ENCODE assay signal across 1 cellular context in the genomic region with DNA sequence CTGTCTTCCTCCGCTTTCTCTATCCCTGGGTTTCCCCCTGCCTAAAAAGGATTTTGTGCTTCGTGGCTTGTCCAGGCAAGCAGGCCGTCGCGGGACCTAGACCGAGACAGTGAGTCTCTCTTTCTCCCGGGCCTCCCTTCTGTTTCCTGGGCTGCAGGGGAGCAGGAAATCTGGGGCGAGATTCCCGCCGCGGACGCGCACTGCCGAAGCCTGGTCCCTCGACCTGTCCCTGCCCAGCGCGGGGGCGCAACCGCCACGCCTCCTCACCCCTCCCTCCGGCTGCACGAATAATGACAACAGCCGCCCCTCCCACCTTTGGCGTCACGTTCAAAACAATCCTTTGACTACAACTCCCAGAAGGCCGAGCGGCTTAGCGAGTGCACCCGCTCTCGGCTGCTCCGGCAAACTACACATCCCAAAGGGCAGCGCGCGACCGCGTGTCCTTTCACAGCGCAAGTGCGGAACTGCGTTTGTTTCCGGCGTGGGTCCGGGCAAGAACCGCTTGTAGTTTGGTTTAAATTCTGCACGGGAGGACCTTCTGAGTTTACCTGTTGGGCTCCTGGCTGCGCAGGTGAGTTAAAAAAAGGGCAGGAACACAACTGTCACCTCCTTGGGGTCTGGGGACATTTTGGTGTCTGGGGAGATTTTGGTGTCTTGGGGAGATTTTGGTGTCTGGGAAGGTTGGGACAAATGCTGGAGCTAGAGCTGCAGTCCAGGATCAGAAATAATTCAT.
TF ChIP-seq lines count a peak whose summit lies in the region.

A gene (plus strand): TSS at position 473 of the 733 bp plus-strand sequence. CDS start 1,715 bp downstream, outside the sequence.

TF ChIP-seq in HEK293, 187 proteins besides CTCF, POLR2A, EP300 and RAD21 (continued from another document and continues in another):
- TF ChIP-seq, protein P1, sequence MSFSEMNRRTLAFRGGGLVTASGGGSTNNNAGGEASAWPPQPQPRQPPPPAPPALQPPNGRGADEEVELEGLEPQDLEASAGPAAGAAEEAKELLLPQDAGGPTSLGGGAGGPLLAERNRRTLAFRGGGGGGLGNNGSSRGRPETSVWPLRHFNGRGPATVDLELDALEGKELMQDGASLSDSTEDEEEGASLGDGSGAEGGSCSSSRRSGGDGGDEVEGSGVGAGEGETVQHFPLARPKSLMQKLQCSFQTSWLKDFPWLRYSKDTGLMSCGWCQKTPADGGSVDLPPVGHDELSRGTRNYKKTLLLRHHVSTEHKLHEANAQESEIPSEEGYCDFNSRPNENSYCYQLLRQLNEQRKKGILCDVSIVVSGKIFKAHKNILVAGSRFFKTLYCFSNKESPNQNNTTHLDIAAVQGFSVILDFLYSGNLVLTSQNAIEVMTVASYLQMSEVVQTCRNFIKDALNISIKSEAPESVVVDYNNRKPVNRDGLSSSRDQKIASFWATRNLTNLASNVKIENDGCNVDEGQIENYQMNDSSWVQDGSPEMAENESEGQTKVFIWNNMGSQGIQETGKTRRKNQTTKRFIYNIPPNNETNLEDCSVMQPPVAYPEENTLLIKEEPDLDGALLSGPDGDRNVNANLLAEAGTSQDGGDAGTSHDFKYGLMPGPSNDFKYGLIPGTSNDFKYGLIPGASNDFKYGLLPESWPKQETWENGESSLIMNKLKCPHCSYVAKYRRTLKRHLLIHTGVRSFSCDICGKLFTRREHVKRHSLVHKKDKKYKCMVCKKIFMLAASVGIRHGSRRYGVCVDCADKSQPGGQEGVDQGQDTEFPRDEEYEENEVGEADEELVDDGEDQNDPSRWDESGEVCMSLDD (tag by site-specific recombination; IDR thresholded peaks at IDR 0.05): 0 out of 2 replicates have a peak, but pooled peaks have one; percentile 21
- no peak for TF ChIP-seq ZNF10 (tag by site-specific recombination; IDR thresholded peaks at IDR 0.05)
- no peak for TF ChIP-seq GLI2 (tag by site-specific recombination; IDR thresholded peaks at IDR 0.05; ENCODE audit: borderline replicate concordance, low read depth)
- TF ChIP-seq, protein P2, sequence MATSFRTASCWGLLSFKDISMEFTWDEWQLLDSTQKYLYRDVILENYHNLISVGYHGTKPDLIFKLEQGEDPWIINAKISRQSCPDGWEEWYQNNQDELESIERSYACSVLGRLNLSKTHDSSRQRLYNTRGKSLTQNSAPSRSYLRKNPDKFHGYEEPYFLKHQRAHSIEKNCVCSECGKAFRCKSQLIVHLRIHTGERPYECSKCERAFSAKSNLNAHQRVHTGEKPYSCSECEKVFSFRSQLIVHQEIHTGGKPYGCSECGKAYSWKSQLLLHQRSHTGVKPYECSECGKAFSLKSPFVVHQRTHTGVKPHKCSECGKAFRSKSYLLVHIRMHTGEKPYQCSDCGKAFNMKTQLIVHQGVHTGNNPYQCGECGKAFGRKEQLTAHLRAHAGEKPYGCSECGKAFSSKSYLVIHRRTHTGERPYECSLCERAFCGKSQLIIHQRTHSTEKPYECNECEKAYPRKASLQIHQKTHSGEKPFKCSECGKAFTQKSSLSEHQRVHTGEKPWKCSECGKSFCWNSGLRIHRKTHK (tag by site-specific recombination; IDR thresholded peaks at IDR 0.05): no peak
- no peak for TF ChIP-seq ZNF48 (tag by site-specific recombination; IDR thresholded peaks at IDR 0.05)
- no peak for TF ChIP-seq ZNF624 (tag by site-specific recombination; IDR thresholded peaks at IDR 0.05)
- no peak for TF ChIP-seq ZFP3 (tag by site-specific recombination; IDR thresholded peaks at IDR 0.05; ENCODE audit: low read depth)
- TF ChIP-seq YY2 (tag by site-specific recombination; IDR thresholded peaks at IDR 0.05): no peak
- TF ChIP-seq, protein P3, sequence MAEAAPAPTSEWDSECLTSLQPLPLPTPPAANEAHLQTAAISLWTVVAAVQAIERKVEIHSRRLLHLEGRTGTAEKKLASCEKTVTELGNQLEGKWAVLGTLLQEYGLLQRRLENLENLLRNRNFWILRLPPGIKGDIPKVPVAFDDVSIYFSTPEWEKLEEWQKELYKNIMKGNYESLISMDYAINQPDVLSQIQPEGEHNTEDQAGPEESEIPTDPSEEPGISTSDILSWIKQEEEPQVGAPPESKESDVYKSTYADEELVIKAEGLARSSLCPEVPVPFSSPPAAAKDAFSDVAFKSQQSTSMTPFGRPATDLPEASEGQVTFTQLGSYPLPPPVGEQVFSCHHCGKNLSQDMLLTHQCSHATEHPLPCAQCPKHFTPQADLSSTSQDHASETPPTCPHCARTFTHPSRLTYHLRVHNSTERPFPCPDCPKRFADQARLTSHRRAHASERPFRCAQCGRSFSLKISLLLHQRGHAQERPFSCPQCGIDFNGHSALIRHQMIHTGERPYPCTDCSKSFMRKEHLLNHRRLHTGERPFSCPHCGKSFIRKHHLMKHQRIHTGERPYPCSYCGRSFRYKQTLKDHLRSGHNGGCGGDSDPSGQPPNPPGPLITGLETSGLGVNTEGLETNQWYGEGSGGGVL (tag by site-specific recombination; IDR thresholded peaks at IDR 0.05): no peak
- TF ChIP-seq, protein P4, sequence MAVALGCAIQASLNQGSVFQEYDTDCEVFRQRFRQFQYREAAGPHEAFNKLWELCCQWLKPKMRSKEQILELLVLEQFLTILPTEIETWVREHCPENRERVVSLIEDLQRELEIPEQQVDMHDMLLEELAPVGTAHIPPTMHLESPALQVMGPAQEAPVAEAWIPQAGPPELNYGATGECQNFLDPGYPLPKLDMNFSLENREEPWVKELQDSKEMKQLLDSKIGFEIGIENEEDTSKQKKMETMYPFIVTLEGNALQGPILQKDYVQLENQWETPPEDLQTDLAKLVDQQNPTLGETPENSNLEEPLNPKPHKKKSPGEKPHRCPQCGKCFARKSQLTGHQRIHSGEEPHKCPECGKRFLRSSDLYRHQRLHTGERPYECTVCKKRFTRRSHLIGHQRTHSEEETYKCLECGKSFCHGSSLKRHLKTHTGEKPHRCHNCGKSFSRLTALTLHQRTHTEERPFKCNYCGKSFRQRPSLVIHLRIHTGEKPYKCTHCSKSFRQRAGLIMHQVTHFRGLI (tag by site-specific recombination; IDR thresholded peaks at IDR 0.05): no peak
- TF ChIP-seq REPIN1 (tag by site-specific recombination; IDR thresholded peaks at IDR 0.05; ENCODE audit: low read depth): no peak
- TF ChIP-seq ZNF76 (tag by site-specific recombination; IDR thresholded peaks at IDR 0.05; ENCODE audit: borderline replicate concordance, low read depth): peak; percentile 96
- no peak for TF ChIP-seq ZNF184 (tag by site-specific recombination; IDR thresholded peaks at IDR 0.05)
- TF ChIP-seq ZNF747 (tag by site-specific recombination; IDR thresholded peaks at IDR 0.05): no peak
- no peak for TF ChIP-seq ZNF521 (tag by site-specific recombination; IDR thresholded peaks at IDR 0.05)
- peak; percentile 45; the same call in 1 of the 2 replicates for TF ChIP-seq KLF1 (tag by site-specific recombination; IDR thresholded peaks at IDR 0.05)
- TF ChIP-seq, protein P5, sequence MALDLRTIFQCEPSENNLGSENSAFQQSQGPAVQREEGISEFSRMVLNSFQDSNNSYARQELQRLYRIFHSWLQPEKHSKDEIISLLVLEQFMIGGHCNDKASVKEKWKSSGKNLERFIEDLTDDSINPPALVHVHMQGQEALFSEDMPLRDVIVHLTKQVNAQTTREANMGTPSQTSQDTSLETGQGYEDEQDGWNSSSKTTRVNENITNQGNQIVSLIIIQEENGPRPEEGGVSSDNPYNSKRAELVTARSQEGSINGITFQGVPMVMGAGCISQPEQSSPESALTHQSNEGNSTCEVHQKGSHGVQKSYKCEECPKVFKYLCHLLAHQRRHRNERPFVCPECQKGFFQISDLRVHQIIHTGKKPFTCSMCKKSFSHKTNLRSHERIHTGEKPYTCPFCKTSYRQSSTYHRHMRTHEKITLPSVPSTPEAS (tag by site-specific recombination; IDR thresholded peaks at IDR 0.05): no peak
- TF ChIP-seq ZNF660 (tag by site-specific recombination; IDR thresholded peaks at IDR 0.05): no peak
- TF ChIP-seq MYNN (tag by site-specific recombination; IDR thresholded peaks at IDR 0.05; ENCODE audit: borderline replicate concordance): no peak
- TF ChIP-seq ZNF121 (tag by site-specific recombination; IDR thresholded peaks at IDR 0.05): no peak
- TF ChIP-seq ZNF133 (tag by site-specific recombination; IDR thresholded peaks at IDR 0.05): no peak
- no peak for TF ChIP-seq ZNF837 (tag by site-specific recombination; IDR thresholded peaks at IDR 0.05)
- peak; percentile 72 for TF ChIP-seq IKZF3 (tag by site-specific recombination; IDR thresholded peaks at IDR 0.05)
- no peak for TF ChIP-seq HOXA7 (CRISPR knock-in tag; IDR thresholded peaks at IDR 0.05; ENCODE audit: borderline replicate concordance)
- TF ChIP-seq, protein P6, sequence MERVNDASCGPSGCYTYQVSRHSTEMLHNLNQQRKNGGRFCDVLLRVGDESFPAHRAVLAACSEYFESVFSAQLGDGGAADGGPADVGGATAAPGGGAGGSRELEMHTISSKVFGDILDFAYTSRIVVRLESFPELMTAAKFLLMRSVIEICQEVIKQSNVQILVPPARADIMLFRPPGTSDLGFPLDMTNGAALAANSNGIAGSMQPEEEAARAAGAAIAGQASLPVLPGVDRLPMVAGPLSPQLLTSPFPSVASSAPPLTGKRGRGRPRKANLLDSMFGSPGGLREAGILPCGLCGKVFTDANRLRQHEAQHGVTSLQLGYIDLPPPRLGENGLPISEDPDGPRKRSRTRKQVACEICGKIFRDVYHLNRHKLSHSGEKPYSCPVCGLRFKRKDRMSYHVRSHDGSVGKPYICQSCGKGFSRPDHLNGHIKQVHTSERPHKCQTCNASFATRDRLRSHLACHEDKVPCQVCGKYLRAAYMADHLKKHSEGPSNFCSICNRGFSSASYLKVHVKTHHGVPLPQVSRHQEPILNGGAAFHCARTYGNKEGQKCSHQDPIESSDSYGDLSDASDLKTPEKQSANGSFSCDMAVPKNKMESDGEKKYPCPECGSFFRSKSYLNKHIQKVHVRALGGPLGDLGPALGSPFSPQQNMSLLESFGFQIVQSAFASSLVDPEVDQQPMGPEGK (tag by site-specific recombination; IDR thresholded peaks at IDR 0.05): peak; percentile 99
- no peak for TF ChIP-seq ZNF169 (tag by site-specific recombination; IDR thresholded peaks at IDR 0.05)
- peak; percentile 38; the same call in 1 of the 2 replicates for TF ChIP-seq ZNF394 (tag by site-specific recombination; IDR thresholded peaks at IDR 0.05; ENCODE audit: borderline replicate concordance)
- TF ChIP-seq BCL11B (tag by site-specific recombination; IDR thresholded peaks at IDR 0.05; ENCODE audit: low read depth): no peak
- TF ChIP-seq GLIS1 (tag by site-specific recombination; IDR thresholded peaks at IDR 0.05): peak; percentile 65; the same call in 1 of the 2 replicates
- TF ChIP-seq ZNF266 (tag by site-specific recombination; IDR thresholded peaks at IDR 0.05; ENCODE audit: low read depth): no peak
- no peak; the same call in 1 of the 2 replicates for TF ChIP-seq SCRT2 (tag by site-specific recombination; IDR thresholded peaks at IDR 0.05)
- no peak for TF ChIP-seq HOXD13 (CRISPR knock-in tag; IDR thresholded peaks at IDR 0.05; ENCODE audit: borderline replicate concordance)
- TF ChIP-seq, protein P7, sequence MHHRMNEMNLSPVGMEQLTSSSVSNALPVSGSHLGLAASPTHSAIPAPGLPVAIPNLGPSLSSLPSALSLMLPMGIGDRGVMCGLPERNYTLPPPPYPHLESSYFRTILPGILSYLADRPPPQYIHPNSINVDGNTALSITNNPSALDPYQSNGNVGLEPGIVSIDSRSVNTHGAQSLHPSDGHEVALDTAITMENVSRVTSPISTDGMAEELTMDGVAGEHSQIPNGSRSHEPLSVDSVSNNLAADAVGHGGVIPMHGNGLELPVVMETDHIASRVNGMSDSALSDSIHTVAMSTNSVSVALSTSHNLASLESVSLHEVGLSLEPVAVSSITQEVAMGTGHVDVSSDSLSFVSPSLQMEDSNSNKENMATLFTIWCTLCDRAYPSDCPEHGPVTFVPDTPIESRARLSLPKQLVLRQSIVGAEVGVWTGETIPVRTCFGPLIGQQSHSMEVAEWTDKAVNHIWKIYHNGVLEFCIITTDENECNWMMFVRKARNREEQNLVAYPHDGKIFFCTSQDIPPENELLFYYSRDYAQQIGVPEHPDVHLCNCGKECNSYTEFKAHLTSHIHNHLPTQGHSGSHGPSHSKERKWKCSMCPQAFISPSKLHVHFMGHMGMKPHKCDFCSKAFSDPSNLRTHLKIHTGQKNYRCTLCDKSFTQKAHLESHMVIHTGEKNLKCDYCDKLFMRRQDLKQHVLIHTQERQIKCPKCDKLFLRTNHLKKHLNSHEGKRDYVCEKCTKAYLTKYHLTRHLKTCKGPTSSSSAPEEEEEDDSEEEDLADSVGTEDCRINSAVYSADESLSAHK (tag by site-specific recombination; IDR thresholded peaks at IDR 0.05): peak; percentile 20; the same call in 1 of the 2 replicates
- TF ChIP-seq RBAK (tag by site-specific recombination; IDR thresholded peaks at IDR 0.05): no peak
- TF ChIP-seq ZNF423 (tag by site-specific recombination; IDR thresholded peaks at IDR 0.05): no peak
- TF ChIP-seq ZBTB48 (tag by site-specific recombination; IDR thresholded peaks at IDR 0.05): peak; percentile 93
- no peak for TF ChIP-seq YY1 (tag by site-specific recombination; IDR thresholded peaks at IDR 0.05)
- no peak for TF ChIP-seq SCRT1 (tag by site-specific recombination; IDR thresholded peaks at IDR 0.05; ENCODE audit: borderline replicate concordance)
- TF ChIP-seq, protein P8, sequence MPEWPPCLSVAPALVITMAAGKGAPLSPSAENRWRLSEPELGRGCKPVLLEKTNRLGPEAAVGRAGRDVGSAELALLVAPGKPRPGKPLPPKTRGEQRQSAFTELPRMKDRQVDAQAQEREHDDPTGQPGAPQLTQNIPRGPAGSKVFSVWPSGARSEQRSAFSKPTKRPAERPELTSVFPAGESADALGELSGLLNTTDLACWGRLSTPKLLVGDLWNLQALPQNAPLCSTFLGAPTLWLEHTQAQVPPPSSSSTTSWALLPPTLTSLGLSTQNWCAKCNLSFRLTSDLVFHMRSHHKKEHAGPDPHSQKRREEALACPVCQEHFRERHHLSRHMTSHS (tag by site-specific recombination; IDR thresholded peaks at IDR 0.05): no peak
- TF ChIP-seq TRIM28 (IDR thresholded peaks at IDR 0.05; ENCODE audit: borderline replicate concordance, low read length): peak; percentile 62; the same call in 1 of the 2 replicates
- TF ChIP-seq EGR2 (tag by site-specific recombination; IDR thresholded peaks at IDR 0.05; ENCODE audit: low read depth): peak; percentile 77; the same call in 1 of the 2 replicates
- TF ChIP-seq ZBTB20 (tag by site-specific recombination; IDR thresholded peaks at IDR 0.05): peak; percentile 87; the same call in 1 of the 2 replicates
- TF ChIP-seq, protein P9, sequence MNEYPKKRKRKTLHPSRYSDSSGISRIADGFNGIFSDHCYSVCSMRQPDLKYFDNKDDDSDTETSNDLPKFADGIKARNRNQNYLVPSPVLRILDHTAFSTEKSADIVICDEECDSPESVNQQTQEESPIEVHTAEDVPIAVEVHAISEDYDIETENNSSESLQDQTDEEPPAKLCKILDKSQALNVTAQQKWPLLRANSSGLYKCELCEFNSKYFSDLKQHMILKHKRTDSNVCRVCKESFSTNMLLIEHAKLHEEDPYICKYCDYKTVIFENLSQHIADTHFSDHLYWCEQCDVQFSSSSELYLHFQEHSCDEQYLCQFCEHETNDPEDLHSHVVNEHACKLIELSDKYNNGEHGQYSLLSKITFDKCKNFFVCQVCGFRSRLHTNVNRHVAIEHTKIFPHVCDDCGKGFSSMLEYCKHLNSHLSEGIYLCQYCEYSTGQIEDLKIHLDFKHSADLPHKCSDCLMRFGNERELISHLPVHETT (tag by site-specific recombination; IDR thresholded peaks at IDR 0.05): no peak
- TF ChIP-seq ZNF558 (tag by site-specific recombination; IDR thresholded peaks at IDR 0.05): no peak
- no peak for TF ChIP-seq ZNF140 (tag by site-specific recombination; IDR thresholded peaks at IDR 0.05)
- TF ChIP-seq ZBTB7A (tag by site-specific recombination; IDR thresholded peaks at IDR 0.05; ENCODE audit: low read depth): no peak
